1 cellular context compared by ENCODE assay signal in the genomic region with DNA sequence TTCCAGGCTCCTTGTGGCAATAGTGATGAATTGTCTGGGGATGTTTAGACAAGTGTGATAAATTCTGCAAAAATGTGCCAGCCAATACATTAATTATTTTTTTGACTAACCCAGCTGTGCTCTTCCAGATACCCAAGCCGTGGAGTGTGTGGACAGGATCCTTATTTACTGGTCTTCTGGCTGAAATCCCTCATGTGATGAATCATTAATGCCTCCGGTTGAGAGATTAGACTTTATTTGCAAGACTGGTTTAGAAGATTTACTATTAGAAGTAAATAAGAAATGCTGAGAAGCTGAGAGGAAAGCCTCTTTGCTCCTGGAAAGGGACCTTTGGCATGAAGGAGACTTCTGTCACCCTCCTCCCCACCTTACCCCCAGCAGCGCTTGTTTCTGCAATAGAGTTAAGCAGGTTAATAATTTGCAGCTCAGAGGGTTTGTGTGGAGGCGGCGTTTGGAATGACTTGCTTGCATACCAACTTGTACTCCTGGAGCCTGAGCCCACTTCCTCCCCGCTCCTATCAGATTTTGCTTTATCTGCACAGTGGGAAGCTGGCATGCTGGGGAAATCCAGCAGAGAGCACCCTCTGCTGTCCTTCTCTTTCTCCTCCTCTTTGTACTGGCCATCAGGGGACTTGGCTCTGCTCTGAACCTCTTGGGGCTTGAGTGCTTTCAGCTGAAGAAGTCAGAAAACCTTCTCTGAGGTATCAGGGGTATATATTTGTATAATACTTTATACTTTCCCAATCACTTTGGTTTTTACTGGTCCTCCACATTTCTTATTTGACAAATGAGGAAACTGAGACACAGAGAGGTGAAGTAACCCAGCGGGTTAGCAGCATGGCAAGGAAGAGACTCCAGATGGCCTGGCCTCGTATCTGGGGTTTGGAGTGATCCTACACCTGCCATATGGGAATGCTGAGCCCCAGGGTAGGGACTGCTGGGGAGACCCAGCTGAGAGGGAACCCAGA.
TF ChIP-seq lines count a peak whose summit lies in the region.

No MANE protein-coding gene starts in this region.

TF ChIP-seq in HepG2, 621 proteins besides CTCF, POLR2A, EP300 and RAD21 (continued from another document):
- TF ChIP-seq, protein P1, sequence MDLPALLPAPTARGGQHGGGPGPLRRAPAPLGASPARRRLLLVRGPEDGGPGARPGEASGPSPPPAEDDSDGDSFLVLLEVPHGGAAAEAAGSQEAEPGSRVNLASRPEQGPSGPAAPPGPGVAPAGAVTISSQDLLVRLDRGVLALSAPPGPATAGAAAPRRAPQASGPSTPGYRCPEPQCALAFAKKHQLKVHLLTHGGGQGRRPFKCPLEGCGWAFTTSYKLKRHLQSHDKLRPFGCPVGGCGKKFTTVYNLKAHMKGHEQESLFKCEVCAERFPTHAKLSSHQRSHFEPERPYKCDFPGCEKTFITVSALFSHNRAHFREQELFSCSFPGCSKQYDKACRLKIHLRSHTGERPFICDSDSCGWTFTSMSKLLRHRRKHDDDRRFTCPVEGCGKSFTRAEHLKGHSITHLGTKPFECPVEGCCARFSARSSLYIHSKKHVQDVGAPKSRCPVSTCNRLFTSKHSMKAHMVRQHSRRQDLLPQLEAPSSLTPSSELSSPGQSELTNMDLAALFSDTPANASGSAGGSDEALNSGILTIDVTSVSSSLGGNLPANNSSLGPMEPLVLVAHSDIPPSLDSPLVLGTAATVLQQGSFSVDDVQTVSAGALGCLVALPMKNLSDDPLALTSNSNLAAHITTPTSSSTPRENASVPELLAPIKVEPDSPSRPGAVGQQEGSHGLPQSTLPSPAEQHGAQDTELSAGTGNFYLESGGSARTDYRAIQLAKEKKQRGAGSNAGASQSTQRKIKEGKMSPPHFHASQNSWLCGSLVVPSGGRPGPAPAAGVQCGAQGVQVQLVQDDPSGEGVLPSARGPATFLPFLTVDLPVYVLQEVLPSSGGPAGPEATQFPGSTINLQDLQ (CRISPR knock-in tag; IDR thresholded peaks at IDR 0.05): 0 out of 2 replicates have a peak, but pooled peaks have one; percentile 36
- TF ChIP-seq MED1 (CRISPR knock-in tag; IDR thresholded peaks at IDR 0.05): peak; percentile 50; the same call in 1 of the 2 replicates
